ENCODE assay signal across 20 cellular contexts in the genomic region with DNA sequence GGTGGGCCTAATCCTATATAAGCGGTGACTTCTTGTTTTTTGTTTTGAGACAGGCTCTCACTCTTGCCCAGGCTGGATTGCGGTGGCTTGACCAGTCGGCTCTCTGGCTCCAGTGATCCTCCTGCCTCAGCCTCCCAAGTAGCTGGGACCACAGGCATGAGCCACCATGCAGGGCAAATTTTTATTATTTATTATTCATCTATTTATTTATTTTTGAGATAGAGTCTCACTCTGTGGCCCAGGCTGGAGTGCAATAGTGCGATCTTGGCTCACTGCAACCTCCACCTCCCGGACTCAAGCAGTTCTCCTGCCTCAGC. TPM values are rescaled to one million over a fixed set of nuclear protein-coding genes. Genes with fewer than 3 reads are reported as not detected.
DNase-seq lines count a peak whose midpoint lies in the region; ATAC-seq and TF ChIP-seq lines count a peak whose summit lies in the region.
"Had no signal": no experiment of that assay in that cellular context is flagged by ENCODE, and none has a peak within 500 bp of the region (broad histone marks: within the 10 kb centered on the region; RNA-seq: fewer than 3 reads in every experiment).

No MANE protein-coding gene starts in this region.

- peaks cover 61% of the 10 kb centered on the region for H3K4me1 Mint-ChIP-seq in T-helper 2 cell treated with Interferon-gamma antibody and Interleukin-4, amounts not matched to agents 5 μg/mL and 100 μg/mL, for 36 hours (ENCODE audit: low read depth)
- H3K4me1 Mint-ChIP-seq in CD4-positive, alpha-beta memory T cell, result peaks cover 29 to 61% (median 44%) of the 10 kb centered on the region in 4 donors
- peaks cover 83% of the 10 kb centered on the region for H3K4me1 Mint-ChIP-seq in activated CD4-positive, alpha-beta memory T cell treated with anti-CD3 and anti-CD28 coated beads, Interleukin-2, amount 10 ng/mL, durations not matched to agents 7 days and 5 days
- H3K4me1 Mint-ChIP-seq in activated CD8-positive, alpha-beta T cell treated with anti-CD3 and anti-CD28 coated beads for 36 hours (ENCODE audit: low read depth), result peaks cover 55% of the 10 kb centered on the region

- peaks cover 2% of the 10 kb centered on the region for H3K36me3 Mint-ChIP-seq in T-helper 2 cell treated with Interferon-gamma antibody and Interleukin-4, amounts not matched to agents 5 μg/mL and 100 μg/mL, for 36 hours (ENCODE audit: low read depth)
- peaks cover 0 to 13% of the 10 kb centered on the region in 2 donors for H3K36me3 Mint-ChIP-seq in CD4-positive, alpha-beta memory T cell
- peaks cover 2% of the 10 kb centered on the region for H3K36me3 Mint-ChIP-seq in activated CD4-positive, alpha-beta memory T cell treated with anti-CD3 and anti-CD28 coated beads, Interleukin-2, amount 10 ng/mL, durations not matched to agents 7 days and 5 days (ENCODE audit: low read depth)
- H3K36me3 Mint-ChIP-seq in activated CD8-positive, alpha-beta T cell treated with anti-CD3 and anti-CD28 coated beads for 36 hours (ENCODE audit: low read depth), result no peaks in the 10 kb centered on the region
- H3K36me3 Mint-ChIP-seq: immature natural killer cell had no signal

- H3K9ac ChIP-seq in parathyroid adenoma, result no peak overlapping the region

- H3K9me3 ChIP-seq in CD4-positive, alpha-beta memory T cell (ENCODE audit: control insufficient read depth in 1 of 2, low read length in 2 of 2), result no peaks in the 10 kb centered on the region
- no peaks in the 10 kb centered on the region for H3K9me3 ChIP-seq in parathyroid adenoma (ENCODE audit: control insufficient read depth, low read length)
- H3K9me3 ChIP-seq: heart left ventricle had no signal

- no peaks in the 10 kb centered on the region for H3K36me3 ChIP-seq in CD4-positive, alpha-beta memory T cell (ENCODE audit: insufficient read depth, low read length)
- H3K36me3 ChIP-seq in parathyroid adenoma (ENCODE audit: control insufficient read depth, insufficient read depth, low read length), result no peaks in the 10 kb centered on the region

- intact Hi-C loops in CD4-positive, alpha-beta memory T cell (cut with micrococcal nuclease), result no loop called here
- intact Hi-C loops in activated CD8-positive, alpha-beta T cell treated with anti-CD3 and anti-CD28 coated beads for 36 hours (cut with micrococcal nuclease), result no loop called here

- peak overlapping the region; percentile 43 for H3K4me3 Mint-ChIP-seq in T-helper 2 cell treated with Interferon-gamma antibody and Interleukin-4, amounts not matched to agents 5 μg/mL and 100 μg/mL, for 36 hours
- no peak overlapping the region for H3K4me3 Mint-ChIP-seq in CD4-positive, alpha-beta memory T cell
- H3K4me3 Mint-ChIP-seq in activated CD4-positive, alpha-beta memory T cell treated with anti-CD3 and anti-CD28 coated beads, Interleukin-2, amount 10 ng/mL, durations not matched to agents 7 days and 5 days, result no peak overlapping the region
- no peak overlapping the region for H3K4me3 Mint-ChIP-seq in activated CD8-positive, alpha-beta T cell treated with anti-CD3 and anti-CD28 coated beads for 36 hours

- no peaks in the 10 kb centered on the region for H3K9me3 Mint-ChIP-seq in T-helper 2 cell treated with Interferon-gamma antibody and Interleukin-4, amounts not matched to agents 5 μg/mL and 100 μg/mL, for 36 hours
- peaks cover 0 to 2% (median 0%) of the 10 kb centered on the region in 8 donors for H3K9me3 Mint-ChIP-seq in CD4-positive, alpha-beta memory T cell
- no peaks in the 10 kb centered on the region for H3K9me3 Mint-ChIP-seq in activated CD4-positive, alpha-beta memory T cell treated with anti-CD3 and anti-CD28 coated beads, Interleukin-2, amount 10 ng/mL, durations not matched to agents 7 days and 5 days
- no peaks in the 10 kb centered on the region for H3K9me3 Mint-ChIP-seq in activated CD8-positive, alpha-beta T cell treated with anti-CD3 and anti-CD28 coated beads for 36 hours
- H3K9me3 Mint-ChIP-seq: immature natural killer cell had no signal

- no peak for DNase-seq in T-helper 2 cell treated with Interferon-gamma antibody and Interleukin-4, amounts not matched to agents 5 μg/mL and 100 μg/mL, for 36 hours (ENCODE audit: low spot score)
- no peak for DNase-seq in T-helper 2 cell
- DNase-seq in CD4-positive, alpha-beta memory T cell, result no peak
- DNase-seq in activated CD4-positive, alpha-beta memory T cell treated with anti-CD3 and anti-CD28 coated beads, Interleukin-2, amount 10 ng/mL, durations not matched to agents 7 days and 5 days, result no peak
- DNase-seq in activated CD8-positive, alpha-beta T cell treated with anti-CD3 and anti-CD28 coated beads for 36 hours, result no peak
- DNase-seq in NCI-H2227 treated with DMSO at 0.1 percent for 48 hours (lab: John Stamatoyannopoulos, UW), result no peak
- DNase-seq: activated CD4-positive, alpha-beta T cell treated with anti-CD3 and anti-CD28 coated beads, Interleukin-2, amount 50 U/mL, for 4 hours; amniotic stem cell; central memory CD4-positive, alpha-beta T cell; effector CD4-positive, alpha-beta T cell; immature natural killer cell; NCI-H1417; NCI-H2171; NCI-H82; occipital lobe; stimulated activated CD4-positive, alpha-beta T cell treated with anti-CD3 and anti-CD28 coated beads, Interleukin-2, amount 100 ng/mL, for 24 hours had no signal

- no peaks in the 10 kb centered on the region for H3K27me3 Mint-ChIP-seq in T-helper 2 cell treated with Interferon-gamma antibody and Interleukin-4, amounts not matched to agents 5 μg/mL and 100 μg/mL, for 36 hours (ENCODE audit: low read depth)
- no peaks in the 10 kb centered on the region for H3K27me3 Mint-ChIP-seq in CD4-positive, alpha-beta memory T cell
- no peaks in the 10 kb centered on the region for H3K27me3 Mint-ChIP-seq in activated CD4-positive, alpha-beta memory T cell treated with anti-CD3 and anti-CD28 coated beads, Interleukin-2, amount 10 ng/mL, durations not matched to agents 7 days and 5 days
- H3K27me3 Mint-ChIP-seq in activated CD8-positive, alpha-beta T cell treated with anti-CD3 and anti-CD28 coated beads for 36 hours, result no peaks in the 10 kb centered on the region

- POLR2A ChIA-PET in CD4-positive, alpha-beta memory T cell (lab: Charles Lee; ENCODE audit: partially characterized antibody), result interaction anchor here (1.3 to 6.7 kb wide), 2 partner anchors 8 to 61 kb away, joined by 4 to 47 read pairs; no protein-coding TSS in a partner anchor
- POLR2A ChIA-PET in activated CD4-positive, alpha-beta memory T cell treated with anti-CD3 and anti-CD28 coated beads, Interleukin-2, amount 10 ng/mL, durations not matched to agents 7 days and 5 days (lab: Charles Lee), result interaction anchor here (4.8 to 19.7 kb wide), 2 partner anchors 15 to 37 kb away, joined by 31 to 390 read pairs; partner anchors contain the start of genes RNF213, SGSH and SLC26A11
- POLR2A ChIA-PET in activated CD8-positive, alpha-beta T cell treated with anti-CD3 and anti-CD28 coated beads for 36 hours (lab: Charles Lee), result interaction anchor here (1.4 to 3.0 kb wide), 3 partner anchors 8 to 11 kb away, joined by 6 to 30 read pairs (median 7); no protein-coding TSS in a partner anchor

- peak overlapping the region; percentile 90 for H3K27ac Mint-ChIP-seq in T-helper 2 cell treated with Interferon-gamma antibody and Interleukin-4, amounts not matched to agents 5 μg/mL and 100 μg/mL, for 36 hours
- H3K27ac Mint-ChIP-seq in CD4-positive, alpha-beta memory T cell, result peak overlapping the region in 4 of 7 donors; percentile 17 to 94 (median 62)
- H3K27ac Mint-ChIP-seq in activated CD4-positive, alpha-beta memory T cell treated with anti-CD3 and anti-CD28 coated beads, Interleukin-2, amount 10 ng/mL, durations not matched to agents 7 days and 5 days, result peak overlapping the region; percentile 96
- no peak overlapping the region for H3K27ac Mint-ChIP-seq in activated CD8-positive, alpha-beta T cell treated with anti-CD3 and anti-CD28 coated beads for 36 hours

- H3K4me2 ChIP-seq in parathyroid adenoma (ENCODE audit: low read length), result no peak overlapping the region

- no peak overlapping the region for H3K4me3 ChIP-seq in CD4-positive, alpha-beta memory T cell (ENCODE audit: low read length in 2 of 2)
- H3K4me3 ChIP-seq in parathyroid adenoma (ENCODE audit: low read depth, low read length), result no peak overlapping the region
- H3K4me3 ChIP-seq: heart left ventricle had no signal

- no peaks in the 10 kb centered on the region for H3K27me3 ChIP-seq in CD4-positive, alpha-beta memory T cell (ENCODE audit: insufficient read depth, low read length)
- no peaks in the 10 kb centered on the region for H3K27me3 ChIP-seq in parathyroid adenoma (ENCODE audit: control insufficient read depth, insufficient read depth, low read length)
- H3K27me3 ChIP-seq: heart left ventricle had no signal

- no peak for TF ChIP-seq CTCF in parathyroid adenoma (IDR thresholded peaks at IDR 0.05)
- no peak for TF ChIP-seq CTCF in activated CD8-positive, alpha-beta T cell treated with anti-CD3 and anti-CD28 coated beads for 36 hours (IDR thresholded peaks at IDR 0.05)

- CTCF ChIA-PET in CD4-positive, alpha-beta memory T cell (lab: Charles Lee; ENCODE audit: partially characterized antibody), result interaction anchor here (7.8 kb wide), 1 partner anchor 60 kb away, joined by 90 read pairs; no protein-coding TSS in a partner anchor
- CTCF ChIA-PET in activated CD4-positive, alpha-beta memory T cell treated with anti-CD3 and anti-CD28 coated beads, Interleukin-2, amount 10 ng/mL, durations not matched to agents 7 days and 5 days (lab: Charles Lee), result interaction anchor here (1.4 to 4.3 kb wide), 2 partner anchors 9 to 154 kb away, joined by 3 to 33 read pairs; partner anchors contain the start of gene GAA
- CTCF ChIA-PET in activated CD8-positive, alpha-beta T cell treated with anti-CD3 and anti-CD28 coated beads for 36 hours (lab: Charles Lee), result no interaction called here

- H3K79me2 ChIP-seq in parathyroid adenoma, result no peaks in the 10 kb centered on the region

- H3K27ac ChIP-seq in CD4-positive, alpha-beta memory T cell (ENCODE audit: low read depth, low read length), result no peak overlapping the region
- peak overlapping the region; percentile 100 for H3K27ac ChIP-seq in parathyroid adenoma

- no peak for ATAC-seq in activated CD8-positive, alpha-beta T cell treated with anti-CD3 and anti-CD28 coated beads for 36 hours
- ATAC-seq in HG02981 (IDR thresholded peaks at IDR 0.05; ENCODE audit: unreplicated experiment), result no peak
- ATAC-seq: heart left ventricle, sciatic nerve had no signal

- H2AFZ ChIP-seq in parathyroid adenoma, result no peak overlapping the region

- H3K4me1 ChIP-seq in CD4-positive, alpha-beta memory T cell (ENCODE audit: insufficient read depth, low read length), result peaks cover 49% of the 10 kb centered on the region
- peaks cover 51% of the 10 kb centered on the region for H3K4me1 ChIP-seq in parathyroid adenoma

RNA-seq across cellular contexts. Expression of gene RNF213, which starts 4.7 kb away (rescaled TPM):
- 100 to 1,000 TPM; 367 to 399 TPM for total RNA-seq in CD4-positive, alpha-beta memory T cell
- 10 to 100 TPM; 11.2 to 67.9 TPM for polyA plus RNA-seq in CD4-positive, alpha-beta memory T cell
- total RNA-seq in activated CD4-positive, alpha-beta memory T cell treated with anti-CD3 and anti-CD28 coated beads, Interleukin-2, amount 10 ng/mL, durations not matched to agents 7 days and 5 days, result 100 to 1,000 TPM; 787 to 849 TPM
- total RNA-seq in activated CD8-positive, alpha-beta T cell treated with anti-CD3 and anti-CD28 coated beads for 36 hours, result 100 to 1,000 TPM; 131 to 142 TPM

RNA-seq across cellular contexts. Expression of gene SLC26A11, which starts 35.8 kb away (rescaled TPM):
- 100 to 1,000 TPM; 121 to 126 TPM for total RNA-seq in CD4-positive, alpha-beta memory T cell
- 10 to 100 TPM in 1 of 2 donors, 1 to 10 TPM in 1; 6.3 to 10.6 TPM for polyA plus RNA-seq in CD4-positive, alpha-beta memory T cell
- 10 to 100 TPM; 16.0 to 20.0 TPM for total RNA-seq in activated CD4-positive, alpha-beta memory T cell treated with anti-CD3 and anti-CD28 coated beads, Interleukin-2, amount 10 ng/mL, durations not matched to agents 7 days and 5 days
- 1 to 10 TPM; 1.6 to 1.7 TPM for total RNA-seq in activated CD8-positive, alpha-beta T cell treated with anti-CD3 and anti-CD28 coated beads for 36 hours

RNA-seq across cellular contexts. Expression of gene SGSH, which starts 35.9 kb away (rescaled TPM):
- 100 to 1,000 TPM; 189 to 198 TPM for total RNA-seq in CD4-positive, alpha-beta memory T cell
- 10 to 100 TPM; 37.8 to 58.6 TPM for polyA plus RNA-seq in CD4-positive, alpha-beta memory T cell
- total RNA-seq in activated CD4-positive, alpha-beta memory T cell treated with anti-CD3 and anti-CD28 coated beads, Interleukin-2, amount 10 ng/mL, durations not matched to agents 7 days and 5 days, result 10 to 100 TPM; 56.5 to 61.1 TPM
- total RNA-seq in activated CD8-positive, alpha-beta T cell treated with anti-CD3 and anti-CD28 coated beads for 36 hours, result 1 to 10 TPM; 7.8 to 8.3 TPM

Comparison
In these comparisons a context has a peak if more than half of its experiments do, and no peak if none do; other contexts are left out.
1. RNA of gene SLC26A11, which starts 35.8 kb away (total RNA-seq): 121 to 126 TPM in CD4-positive, alpha-beta memory T cell and 16.0 to 20.0 TPM in activated CD4-positive, alpha-beta memory T cell treated with anti-CD3 and anti-CD28 coated beads, Interleukin-2, amount 10 ng/mL, durations not matched to agents 7 days and 5 days; 1.6 to 1.7 TPM in activated CD8-positive, alpha-beta T cell treated with anti-CD3 and anti-CD28 coated beads for 36 hours; every median in the first group is over 4 times any median in the second.
2. RNA of gene SGSH, which starts 35.9 kb away (total RNA-seq): 189 to 198 TPM in CD4-positive, alpha-beta memory T cell and 56.5 to 61.1 TPM in activated CD4-positive, alpha-beta memory T cell treated with anti-CD3 and anti-CD28 coated beads, Interleukin-2, amount 10 ng/mL, durations not matched to agents 7 days and 5 days; 7.8 to 8.3 TPM in activated CD8-positive, alpha-beta T cell treated with anti-CD3 and anti-CD28 coated beads for 36 hours; every median in the first group is over 4 times any median in the second.